ENCODE assay signal across 26 cellular contexts in the genomic region with DNA sequence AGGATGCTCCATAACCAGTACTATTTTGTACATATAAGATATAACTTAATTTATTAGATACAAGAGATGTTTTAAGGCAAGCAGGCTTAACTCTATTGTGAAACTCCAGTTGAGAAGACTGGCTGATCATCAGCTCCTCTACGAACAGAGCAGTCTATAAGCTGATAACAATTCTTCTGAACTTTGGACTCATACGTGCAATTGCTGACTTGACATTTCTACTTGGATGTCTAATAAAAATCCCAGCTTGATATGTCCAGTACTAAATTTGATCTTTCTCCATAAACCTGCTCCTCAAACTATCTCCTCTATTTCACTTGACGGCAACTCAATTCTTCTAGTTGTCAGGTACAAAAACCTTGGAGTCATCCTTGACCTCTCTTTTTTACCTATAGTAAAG.
DNase-seq lines count a peak whose midpoint lies in the region; ATAC-seq, FAIRE-seq and TF ChIP-seq lines count a peak whose summit lies in the region.
"Had no signal": no experiment of that assay in that cellular context is flagged by ENCODE, and none has a peak within 500 bp of the region (broad histone marks: within the 10 kb centered on the region; RNA-seq: fewer than 3 reads in every experiment).

No MANE protein-coding gene starts in this region.

- peak; percentile 8 for DNase-seq in HepG2 (ENCODE audit: low spot score)
- DNase-seq in right lobe of liver: no peak
- no peak for DNase-seq in WTC11 (ENCODE audit: low spot score)
- DNase-seq in hepatocyte (ENCODE audit: low spot score): peak; percentile 31
- DNase-seq in activated CD4-positive, alpha-beta memory T cell treated with anti-CD3 and anti-CD28 coated beads, Interleukin-2, amount 10 ng/mL, durations not matched to agents 7 days and 5 days: no peak
- no peak for DNase-seq in psoas muscle
- DNase-seq: ACHN; AML-193; BE2C; CD4-positive, alpha-beta T cell; CD8-positive, alpha-beta memory T cell; DMS 273 treated with DMSO at 0.1 percent for 48 hours; DMS79; EL; GDM1; HCEC 1CT had no signal

- H3K9me3 ChIP-seq in HepG2 (ENCODE audit: low read length) (no peaks in the 10 kb centered on the region), right lobe of liver (peaks cover 0 to 4% (median 0%) of the 10 kb centered on the region in 4 donors), hepatocyte (ENCODE audit: low read depth) (no peaks in the 10 kb centered on the region), psoas muscle (no peaks in the 10 kb centered on the region)
- H3K9me3 ChIP-seq: BE2C; BLaER1 treated with 17β-estradiol and CSF1 and Interleukin-3, amounts not matched to agents 10 nM and 100 nM had no signal

- no peak for TF ChIP-seq RAD21 in HepG2 (CRISPR knock-in tag; IDR thresholded peaks at IDR 0.05)

- H3K27me3 Mint-ChIP-seq in WTC11 (ENCODE audit: low read depth): no peaks in the 10 kb centered on the region; the same call in 1 of the 2 replicates
- no peaks in the 10 kb centered on the region for H3K27me3 Mint-ChIP-seq in activated CD4-positive, alpha-beta memory T cell treated with anti-CD3 and anti-CD28 coated beads, Interleukin-2, amount 10 ng/mL, durations not matched to agents 7 days and 5 days
- peaks cover 18% of the 10 kb centered on the region for H3K27me3 Mint-ChIP-seq in activated T-helper 17 cell treated with anti-CD3 and anti-CD28 coated beads, Interleukin-2, amount 50 U/mL, for 72 hours
- H3K27me3 Mint-ChIP-seq: CD4-positive, alpha-beta T cell; CD8-positive, alpha-beta memory T cell had no signal

- no peak for FAIRE-seq in HepG2 (lab: Jason Lieb, UNC)
- FAIRE-seq: A204.1, D721Med, GM12878, H54 had no signal

- WGBS in HepG2 (ENCODE audit: low lambda C conversion rate): 68% methylated on average over 3 of the region's 3 CpGs
- WGBS in right lobe of liver (ENCODE audit: insufficient coverage, low coverage, low lambda C conversion rate, missing lambda C conversion rate): 41% methylated on average over 3 of the region's 3 CpGs
- 61% methylated on average over 3 of the region's 3 CpGs for WGBS in hepatocyte (ENCODE audit: low lambda C conversion rate, missing lambda C conversion rate)
- 75 to 89% (median 88%) methylated on average over 3 of the region's 3 CpGs for WGBS in psoas muscle, 3 donors

- H3K27ac Mint-ChIP-seq in WTC11: peak overlapping the region; percentile 40
- H3K27ac Mint-ChIP-seq in activated CD4-positive, alpha-beta memory T cell treated with anti-CD3 and anti-CD28 coated beads, Interleukin-2, amount 10 ng/mL, durations not matched to agents 7 days and 5 days: no peak overlapping the region
- no peak overlapping the region for H3K27ac Mint-ChIP-seq in activated T-helper 17 cell treated with anti-CD3 and anti-CD28 coated beads, Interleukin-2, amount 50 U/mL, for 72 hours
- H3K27ac Mint-ChIP-seq: CD14-positive monocyte; CD4-positive, alpha-beta T cell; CD8-positive, alpha-beta memory T cell had no signal

- H3K4me2 ChIP-seq in HepG2 (ENCODE audit: low read depth, low read length) (no peak overlapping the region), hepatocyte (no peak overlapping the region)
- H3K4me2 ChIP-seq: BLaER1 treated with 17β-estradiol and CSF1 and Interleukin-3, amounts not matched to agents 10 nM and 100 nM had no signal

- no TSS peak for BruUV-seq in HepG2 (replicated peaks; lab: Mats Ljungman, UMichigan)

- TF ChIP-seq CTCF in HepG2 (CRISPR knock-in tag; IDR thresholded peaks at IDR 0.05) (no peak), right lobe of liver (IDR thresholded peaks at IDR 0.05) (no peak), WTC11 (IDR thresholded peaks at IDR 0.05) (no peak), hepatocyte (IDR thresholded peaks at IDR 0.05; ENCODE audit: poor library complexity) (no peak), psoas muscle (IDR thresholded peaks at IDR 0.05) (no peak)

- no peaks in the 10 kb centered on the region for H3K79me2 ChIP-seq in HepG2 (ENCODE audit: insufficient read depth, low read length)
- no peaks in the 10 kb centered on the region for H3K79me2 ChIP-seq in hepatocyte

- H4K20me1 ChIP-seq in HepG2 (ENCODE audit: insufficient read depth, low read length) (no peaks in the 10 kb centered on the region), hepatocyte (ENCODE audit: insufficient read depth, poor library complexity, severe bottlenecking) (no peaks in the 10 kb centered on the region)
- H4K20me1 ChIP-seq: BLaER1 treated with 17β-estradiol and CSF1 and Interleukin-3, amounts not matched to agents 10 nM and 100 nM had no signal

- in situ Hi-C loops in HepG2 (cut with HindIII; ENCODE audit: extremely low pct_ligation_motif_present, low pct_unique_long_range_greater_than_20kb): no loop called here

- no peaks in the 10 kb centered on the region for H3K9me2 ChIP-seq in hepatocyte (replicated peaks; ENCODE audit: insufficient read depth)

- H3K4me3 ChIP-seq in HepG2 (replicated peaks in 1 of 3; ENCODE audit: insufficient read depth in 1 of 3, low read depth in 2 of 3, low read length in 3 of 3) (no peak overlapping the region), right lobe of liver (no peak overlapping the region), hepatocyte (no peak overlapping the region), psoas muscle (no peak overlapping the region)
- H3K4me3 ChIP-seq: BLaER1 treated with 17β-estradiol and CSF1 and Interleukin-3, amounts not matched to agents 10 nM and 100 nM; GM12878; GM23338 had no signal

- peaks cover 25% of the 10 kb centered on the region for H3K36me3 Mint-ChIP-seq in WTC11
- H3K36me3 Mint-ChIP-seq in activated CD4-positive, alpha-beta memory T cell treated with anti-CD3 and anti-CD28 coated beads, Interleukin-2, amount 10 ng/mL, durations not matched to agents 7 days and 5 days (ENCODE audit: low read depth): no peaks in the 10 kb centered on the region
- no peaks in the 10 kb centered on the region for H3K36me3 Mint-ChIP-seq in activated T-helper 17 cell treated with anti-CD3 and anti-CD28 coated beads, Interleukin-2, amount 50 U/mL, for 72 hours (ENCODE audit: low read depth)
- H3K36me3 Mint-ChIP-seq: CD14-positive monocyte; CD8-positive, alpha-beta memory T cell had no signal

- CTCF ChIA-PET in HepG2 (lab: Yijun Ruan, JAX; ENCODE audit: low intra/inter-chr PET ratio, low total read pairs) (no interaction called here), WTC11 (lab: Charles Lee) (no interaction called here)
- CTCF ChIA-PET in activated CD4-positive, alpha-beta memory T cell treated with anti-CD3 and anti-CD28 coated beads, Interleukin-2, amount 10 ng/mL, durations not matched to agents 7 days and 5 days (lab: Charles Lee): no interaction called here

- TF ChIP-seq EP300 in HepG2 (IDR thresholded peaks at IDR 0.05; ENCODE audit: low read depth in 2 of 2, low read length in 2 of 2) (no peak), HepG2 (CRISPR knock-in tag; IDR thresholded peaks at IDR 0.05; ENCODE audit: borderline replicate concordance) (no peak)

- POLR2A ChIA-PET in HepG2 (lab: Yijun Ruan, JAX) (no interaction called here), WTC11 (lab: Charles Lee) (no interaction called here)
- POLR2A ChIA-PET in activated CD4-positive, alpha-beta memory T cell treated with anti-CD3 and anti-CD28 coated beads, Interleukin-2, amount 10 ng/mL, durations not matched to agents 7 days and 5 days (lab: Charles Lee): no interaction called here

- H3K27me3 ChIP-seq in HepG2 (ENCODE audit: control insufficient read depth in 1 of 2, insufficient read depth in 2 of 2, low read length in 2 of 2) (no peaks in the 10 kb centered on the region), right lobe of liver (no peaks in the 10 kb centered on the region), hepatocyte (no peaks in the 10 kb centered on the region), psoas muscle (ENCODE audit: insufficient read depth in 3 of 3, low read length in 2 of 3) (no peaks in the 10 kb centered on the region)
- H3K27me3 ChIP-seq: BE2C; BLaER1 treated with 17β-estradiol and CSF1 and Interleukin-3, amounts not matched to agents 10 nM and 100 nM had no signal

- intact Hi-C loops in HepG2 (cut with micrococcal nuclease; ENCODE audit: unreplicated experiment): no loop called here
- intact Hi-C loops in right lobe of liver (cut with DNase I): no loop called here
- intact Hi-C loops in psoas muscle (cut with DNase I): no loop called here

- no peak for ATAC-seq in HepG2
- no peak for ATAC-seq in right lobe of liver
- no peak for ATAC-seq in WTC11
- ATAC-seq in psoas muscle: no peak
- ATAC-seq in activated T-helper 17 cell treated with anti-CD3 and anti-CD28 coated beads, Interleukin-2, amount 50 U/mL, for 72 hours (replicated peaks): no peak
- ATAC-seq in GM19035 (IDR thresholded peaks at IDR 0.05; ENCODE audit: unreplicated experiment): no peak
- ATAC-seq: GM12878 had no signal

- H3K4me1 Mint-ChIP-seq in WTC11: peaks cover 60% of the 10 kb centered on the region
- no peaks in the 10 kb centered on the region for H3K4me1 Mint-ChIP-seq in activated CD4-positive, alpha-beta memory T cell treated with anti-CD3 and anti-CD28 coated beads, Interleukin-2, amount 10 ng/mL, durations not matched to agents 7 days and 5 days
- H3K4me1 Mint-ChIP-seq in activated T-helper 17 cell treated with anti-CD3 and anti-CD28 coated beads, Interleukin-2, amount 50 U/mL, for 72 hours: no peaks in the 10 kb centered on the region
- H3K4me1 Mint-ChIP-seq: CD14-positive monocyte; CD8-positive, alpha-beta memory T cell had no signal

- H3K27ac ChIP-seq in HepG2 (ENCODE audit: extremely low read length, insufficient read depth, low read length) (no peak overlapping the region), right lobe of liver (no peak overlapping the region), hepatocyte (peak overlapping the region; percentile 23), psoas muscle (no peak overlapping the region)
- H3K27ac ChIP-seq: 22Rv1; BLaER1 treated with 17β-estradiol and CSF1 and Interleukin-3, amounts not matched to agents 10 nM and 100 nM had no signal

- no peak overlapping the region for H2AFZ ChIP-seq in HepG2 (ENCODE audit: low read length)
- no peak overlapping the region for H2AFZ ChIP-seq in hepatocyte
- H2AFZ ChIP-seq: GM23338 had no signal

- TF ChIP-seq POLR2A in HepG2 (IDR thresholded peaks at IDR 0.05; ENCODE audit: insufficient read depth in 1 of 2, low read depth in 2 of 2, low read length in 2 of 2) (no peak), right lobe of liver (IDR thresholded peaks at IDR 0.05) (no peak)

- H3K9me3 Mint-ChIP-seq in WTC11: peaks cover 26% of the 10 kb centered on the region
- H3K9me3 Mint-ChIP-seq in activated CD4-positive, alpha-beta memory T cell treated with anti-CD3 and anti-CD28 coated beads, Interleukin-2, amount 10 ng/mL, durations not matched to agents 7 days and 5 days: no peaks in the 10 kb centered on the region
- H3K9me3 Mint-ChIP-seq in activated T-helper 17 cell treated with anti-CD3 and anti-CD28 coated beads, Interleukin-2, amount 50 U/mL, for 72 hours: no peaks in the 10 kb centered on the region

- H3K4me3 Mint-ChIP-seq in WTC11: no peak overlapping the region
- no peak overlapping the region for H3K4me3 Mint-ChIP-seq in activated CD4-positive, alpha-beta memory T cell treated with anti-CD3 and anti-CD28 coated beads, Interleukin-2, amount 10 ng/mL, durations not matched to agents 7 days and 5 days
- no peak overlapping the region for H3K4me3 Mint-ChIP-seq in activated T-helper 17 cell treated with anti-CD3 and anti-CD28 coated beads, Interleukin-2, amount 50 U/mL, for 72 hours
- H3K4me3 Mint-ChIP-seq: CD14-positive monocyte; CD4-positive, alpha-beta T cell; CD8-positive, alpha-beta memory T cell; GM23338 had no signal

- H3K36me3 ChIP-seq in HepG2 (replicated peaks in 1 of 2; ENCODE audit: control insufficient read depth in 1 of 2, insufficient read depth in 2 of 2, low read length in 2 of 2) (no peaks in the 10 kb centered on the region), right lobe of liver (no peaks in the 10 kb centered on the region), hepatocyte (replicated peaks; ENCODE audit: insufficient read depth, low read depth) (no peaks in the 10 kb centered on the region), psoas muscle (ENCODE audit: insufficient read depth in 1 of 2, low read depth in 1 of 2) (no peaks in the 10 kb centered on the region)
- H3K36me3 ChIP-seq: BLaER1 treated with 17β-estradiol and CSF1 and Interleukin-3, amounts not matched to agents 10 nM and 100 nM had no signal

- H3K9ac ChIP-seq in HepG2 (ENCODE audit: insufficient read depth, low read depth, low read length): no peak overlapping the region
- H3K9ac ChIP-seq: BLaER1 treated with 17β-estradiol and CSF1 and Interleukin-3, amounts not matched to agents 10 nM and 100 nM had no signal

- peaks cover 16% of the 10 kb centered on the region for H3K4me1 ChIP-seq in HepG2 (ENCODE audit: insufficient read depth, low read length)
- H3K4me1 ChIP-seq in right lobe of liver: no peaks in the 10 kb centered on the region
- no peaks in the 10 kb centered on the region for H3K4me1 ChIP-seq in hepatocyte (ENCODE audit: insufficient read depth)
- H3K4me1 ChIP-seq in psoas muscle: no peaks in the 10 kb centered on the region
- H3K4me1 ChIP-seq: BE2C; BLaER1 treated with 17β-estradiol and CSF1 and Interleukin-3, amounts not matched to agents 10 nM and 100 nM had no signal

Comparison
In these comparisons a context has a peak if more than half of its experiments do, and no peak if none do; other contexts are left out.
1. DNase-seq: peak in HepG2 (single experiment) and hepatocyte (single experiment); none in right lobe of liver (0 of 3), WTC11 (single experiment), activated CD4-positive, alpha-beta memory T cell treated with anti-CD3 and anti-CD28 coated beads, Interleukin-2, amount 10 ng/mL, durations not matched to agents 7 days and 5 days (single experiment) and psoas muscle (0 of 2).